In the genomic region with DNA sequence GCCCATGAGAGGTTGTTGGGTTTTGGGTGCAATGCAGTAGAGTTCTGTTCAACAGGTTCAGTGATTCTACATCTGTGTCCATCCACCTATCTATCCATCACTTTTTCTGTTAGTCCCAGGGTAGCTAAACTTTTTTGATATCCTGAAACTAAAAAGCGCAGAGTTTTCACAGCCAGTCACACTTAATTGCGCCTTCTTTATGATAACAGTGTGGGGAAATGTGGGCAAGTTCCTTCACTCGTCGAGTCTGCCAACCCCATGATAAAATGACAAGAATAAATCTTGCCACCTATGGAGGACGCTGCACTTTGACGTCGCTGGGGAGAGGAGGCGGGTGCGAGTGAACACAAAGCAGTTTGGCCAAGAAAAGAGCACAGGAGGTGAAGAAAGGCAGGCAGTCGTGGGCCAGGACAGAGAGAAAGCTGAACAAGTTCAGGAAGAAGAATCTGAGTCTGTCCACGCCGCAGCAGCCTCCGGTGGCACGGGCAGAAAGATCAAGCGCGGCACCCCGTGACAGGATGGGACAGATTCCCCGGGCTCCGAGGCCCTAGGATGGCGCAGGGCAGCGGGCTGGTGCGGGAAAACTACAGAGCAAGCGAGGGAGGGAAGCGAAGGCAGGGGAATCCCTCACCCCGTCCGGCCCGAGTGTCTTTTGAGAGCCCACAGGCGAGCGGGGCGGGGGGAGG, we compare ENCODE assay signal across 8 cellular contexts. TPM values are rescaled to one million over a fixed set of nuclear protein-coding genes. Genes with fewer than 3 reads are reported as not detected.
DNase-seq lines count a peak whose midpoint lies in the region; ATAC-seq and TF ChIP-seq lines count a peak whose summit lies in the region.

No MANE protein-coding gene starts in this region.

- no peaks in the 10 kb centered on the region for H3K79me2 ChIP-seq in ACC112 (ENCODE audit: control insufficient read depth, insufficient read depth, low read length, unreplicated experiment)

- 10 to 21% methylated on average over 17 to 23 of the region's 30 CpGs for WGBS in esophagus squamous epithelium, 2 donors

- H3K4me3 ChIP-seq in ACC112 (ENCODE audit: low read depth, low read length) (peak overlapping the region; percentile 66; the same call in 1 of the 2 replicates), MG63 (peak overlapping the region; percentile 52), esophagus squamous epithelium (peak overlapping the region in 3 of 4 donors; percentile 10 to 58 (median 34)), skin epidermis (peak overlapping the region in 4 of 7 experiments; percentile 5 to 34 (median 16))

- no peak overlapping the region for H3K27ac ChIP-seq in ACC112 (ENCODE audit: low read depth, low read length)
- no peak overlapping the region for H3K27ac ChIP-seq in esophagus squamous epithelium
- no peak overlapping the region for H3K27ac ChIP-seq in skin epidermis

- no peak for TF ChIP-seq POLR2A in esophagus squamous epithelium (IDR thresholded peaks at IDR 0.05)

- H2AFZ ChIP-seq in ACC112 (ENCODE audit: low read length, unreplicated experiment), result no peak overlapping the region

- in situ Hi-C loops in GM13977 (cut with MboI; ENCODE audit: low pct_unique_long_range_greater_than_20kb, low sequenced_read_pairs, unreplicated experiment), result no loop called here

- TF ChIP-seq CTCF in esophagus squamous epithelium (IDR thresholded peaks at IDR 0.05) (no peak), GM13977 (IDR thresholded peaks at IDR 0.05; ENCODE audit: extremely low read depth, insufficient read depth, missing control alignments) (no peak)

- DNase-seq in MG63 (no peak), esophagus squamous epithelium (lab: John Stamatoyannopoulos, UW) (no peak), GM13977 (ENCODE audit: low spot score) (no peak), hepatic stellate cell (ENCODE audit: low spot score) (no peak)

- H3K36me3 ChIP-seq in ACC112 (ENCODE audit: insufficient read depth, low read length), result no peaks in the 10 kb centered on the region
- H3K36me3 ChIP-seq in MG63, result no peaks in the 10 kb centered on the region
- no peaks in the 10 kb centered on the region for H3K36me3 ChIP-seq in esophagus squamous epithelium

- ATAC-seq in GM21381 (IDR thresholded peaks at IDR 0.05; ENCODE audit: unreplicated experiment), result peak; percentile 31
- no peak for ATAC-seq in HG02571 (IDR thresholded peaks at IDR 0.05; ENCODE audit: unreplicated experiment)

- no peaks in the 10 kb centered on the region for H3K9me3 ChIP-seq in MG63
- no peaks in the 10 kb centered on the region for H3K9me3 ChIP-seq in esophagus squamous epithelium

- intact Hi-C loops in esophagus squamous epithelium (cut with DNase I), result loop anchor here (10.0 kb wide), 1 partner anchor 987 kb away; no protein-coding TSS in a partner anchor

- H3K27me3 ChIP-seq in ACC112 (ENCODE audit: insufficient read depth, low read length) (peaks cover 96% of the 10 kb centered on the region), MG63 (no peaks in the 10 kb centered on the region), esophagus squamous epithelium (peaks cover 8 to 100% (median 28%) of the 10 kb centered on the region in 4 donors)

- H3K4me1 ChIP-seq in ACC112 (ENCODE audit: control insufficient read depth, insufficient read depth, low read length, unreplicated experiment), result no peaks in the 10 kb centered on the region
- H3K4me1 ChIP-seq in esophagus squamous epithelium, result peaks cover 7 to 19% (median 8%) of the 10 kb centered on the region in 3 donors

RNA-seq across cellular contexts. Expression of a gene that starts 9.2 kb away (rescaled TPM):
- 1.5 and 6.5 TPM in 2 replicates for total RNA-seq in MG63 (2014; rRNA removed; shearing (Covaris generic); ENCODE audit: low replicate concordance)
- total RNA-seq in esophagus squamous epithelium, result not detected
